In genomic region chr19:56107626-56108351, GRCh38 we compare ENCODE assay signal across 17 cellular contexts. TPM values are rescaled to one million over a fixed set of nuclear protein-coding genes. Genes with fewer than 3 reads are reported as not detected.
DNase-seq lines count a peak whose midpoint lies in the region; ATAC-seq, FAIRE-seq and TF ChIP-seq lines count a peak whose summit lies in the region.
"Had no signal": no experiment of that assay in that cellular context is flagged by ENCODE, and none has a peak within 500 bp of the region (broad histone marks: within the 10 kb centered on the region; RNA-seq: fewer than 3 reads in every experiment).

No MANE protein-coding gene starts in this region.

- 54 to 68% methylated on average over 22 to 25 of the region's 27 CpGs for WGBS in body of pancreas, 2 donors
- 93% methylated on average over 14 of the region's 27 CpGs for whole genome bisulfite sequencing in HepG2 (ENCODE audit: low lambda C conversion rate)

- peaks cover 62 to 87% of the 10 kb centered on the region in 2 donors for H3K4me1 Mint-ChIP-seq in stimulated activated naive B cell treated with anti-CD40 and anti-IgM and Interleukin-4, amounts not matched to agents 10 μg/mL and 1 μg/mL and 100 μg/mL, for 72 hours

- POLR2A ChIA-PET in HepG2 (lab: Yijun Ruan, JAX) = interaction anchor here (1.0 kb wide), 1 partner anchor 63 kb away, joined by 5 read pairs; no protein-coding TSS in a partner anchor

- no peak overlapping the region for H3K4me2 ChIP-seq in HepG2 (ENCODE audit: low read depth, low read length)

- ATAC-seq in body of pancreas (no peak), HepG2 (no peak), upper lobe of right lung (no peak), HG03175 (IDR thresholded peaks at IDR 0.05; ENCODE audit: unreplicated experiment) (no peak)
- ATAC-seq in stimulated activated naive B cell treated with anti-CD40 and anti-IgM and Interleukin-4, amounts not matched to agents 10 μg/mL and 1 μg/mL and 100 μg/mL, for 72 hours (replicated peaks) = no peak
- ATAC-seq: activated CD8-positive, alpha-beta memory T cell treated with anti-CD3 and anti-CD28 coated beads, Interleukin-2, amount 10 ng/mL, durations not matched to agents 7 days and 5 days; WTC11 had no signal

- peaks cover 82% of the 10 kb centered on the region for H3K4me1 ChIP-seq in body of pancreas
- H3K4me1 ChIP-seq in HepG2 (ENCODE audit: insufficient read depth, low read length) = peaks cover 70% of the 10 kb centered on the region
- peaks cover 72% of the 10 kb centered on the region for H3K4me1 ChIP-seq in upper lobe of right lung

- TF ChIP-seq POLR2A in body of pancreas (IDR thresholded peaks at IDR 0.05) (no peak), HepG2 (IDR thresholded peaks at IDR 0.05; ENCODE audit: insufficient read depth in 1 of 2, low read depth in 2 of 2, low read length in 2 of 2) (no peak)

- intact Hi-C loops in body of pancreas (cut with DNase I) (loop anchor here (5.0 kb wide), 1 partner anchor 40 kb away; no protein-coding TSS in a partner anchor), HepG2 (cut with micrococcal nuclease; ENCODE audit: unreplicated experiment) (no loop called here), upper lobe of right lung (cut with DNase I) (no loop called here)

- peaks cover 77% of the 10 kb centered on the region for H4K20me1 ChIP-seq in HepG2 (ENCODE audit: insufficient read depth, low read length)

- no peaks in the 10 kb centered on the region for H3K27me3 Mint-ChIP-seq in stimulated activated naive B cell treated with anti-CD40 and anti-IgM and Interleukin-4, amounts not matched to agents 10 μg/mL and 1 μg/mL and 100 μg/mL, for 72 hours
- H3K27me3 Mint-ChIP-seq: activated CD8-positive, alpha-beta memory T cell treated with anti-CD3 and anti-CD28 coated beads, Interleukin-2, amount 10 ng/mL, durations not matched to agents 7 days and 5 days had no signal

- peaks cover 18 to 31% of the 10 kb centered on the region in 2 donors for H3K36me3 Mint-ChIP-seq in stimulated activated naive B cell treated with anti-CD40 and anti-IgM and Interleukin-4, amounts not matched to agents 10 μg/mL and 1 μg/mL and 100 μg/mL, for 72 hours
- H3K36me3 Mint-ChIP-seq: WTC11 had no signal

- peak overlapping the region; percentile 20 for H3K27ac Mint-ChIP-seq in stimulated activated naive B cell treated with anti-CD40 and anti-IgM and Interleukin-4, amounts not matched to agents 10 μg/mL and 1 μg/mL and 100 μg/mL, for 72 hours
- H3K27ac Mint-ChIP-seq: activated CD8-positive, alpha-beta memory T cell treated with anti-CD3 and anti-CD28 coated beads, Interleukin-2, amount 10 ng/mL, durations not matched to agents 7 days and 5 days had no signal

- H3K79me2 ChIP-seq in HepG2 (ENCODE audit: insufficient read depth, low read length) = peaks cover 83% of the 10 kb centered on the region

- no peak overlapping the region for H2AFZ ChIP-seq in HepG2 (ENCODE audit: low read length)

- H3K36me3 ChIP-seq in H7 (replicated peaks; ENCODE audit: control insufficient read depth, insufficient read depth, low read length) (no peaks in the 10 kb centered on the region; the same call in 1 of the 2 replicates), body of pancreas (replicated peaks in 1 of 2; ENCODE audit: insufficient read depth in 1 of 2, low read depth in 2 of 2) (no peaks in the 10 kb centered on the region), HepG2 (replicated peaks in 1 of 2; ENCODE audit: control insufficient read depth in 1 of 2, insufficient read depth in 2 of 2, low read length in 2 of 2) (peaks cover 9 to 18% of the 10 kb centered on the region in 2 experiments; a peak in 4 of 5 replicates), upper lobe of right lung (no peaks in the 10 kb centered on the region)
- H3K36me3 ChIP-seq: ovary had no signal

- CTCF ChIA-PET in HepG2 (lab: Yijun Ruan, JAX; ENCODE audit: low intra/inter-chr PET ratio, low total read pairs) = no interaction called here

- no peak overlapping the region for H3K4me3 ChIP-seq in H7 (ENCODE audit: insufficient read depth, low read depth, low read length)
- no peak overlapping the region for H3K4me3 ChIP-seq in body of pancreas
- H3K4me3 ChIP-seq in HepG2 (replicated peaks in 1 of 3; ENCODE audit: insufficient read depth in 1 of 3, low read depth in 2 of 3, low read length in 3 of 3) = no peak overlapping the region
- no peak overlapping the region for H3K4me3 ChIP-seq in upper lobe of right lung

- H3K9me3 ChIP-seq in body of pancreas (no peaks in the 10 kb centered on the region), HepG2 (ENCODE audit: low read length) (no peaks in the 10 kb centered on the region), upper lobe of right lung (no peaks in the 10 kb centered on the region)
- H3K9me3 ChIP-seq: ovary had no signal

- no TSS peak for BruUV-seq in HepG2 (replicated peaks; lab: Mats Ljungman, UMichigan)

- TF ChIP-seq CTCF in body of pancreas (IDR thresholded peaks at IDR 0.05) (no peak), HepG2 (CRISPR knock-in tag; IDR thresholded peaks at IDR 0.05) (no peak), upper lobe of right lung (IDR thresholded peaks at IDR 0.05) (no peak)

- H3K27me3 ChIP-seq in H7 (ENCODE audit: control insufficient read depth, insufficient read depth, low read length) (no peaks in the 10 kb centered on the region), body of pancreas (no peaks in the 10 kb centered on the region), HepG2 (ENCODE audit: control insufficient read depth in 1 of 2, insufficient read depth in 2 of 2, low read length in 2 of 2) (no peaks in the 10 kb centered on the region), upper lobe of right lung (no peaks in the 10 kb centered on the region)
- H3K27me3 ChIP-seq: ovary had no signal

- H3K9me3 Mint-ChIP-seq in stimulated activated naive B cell treated with anti-CD40 and anti-IgM and Interleukin-4, amounts not matched to agents 10 μg/mL and 1 μg/mL and 100 μg/mL, for 72 hours = no peaks in the 10 kb centered on the region
- H3K9me3 Mint-ChIP-seq: WTC11 had no signal

- no peak for TF ChIP-seq RAD21 in HepG2 (CRISPR knock-in tag; IDR thresholded peaks at IDR 0.05)

- in situ Hi-C loops in HepG2 (cut with HindIII; ENCODE audit: extremely low pct_ligation_motif_present, low pct_unique_long_range_greater_than_20kb) = no loop called here

- FAIRE-seq in HepG2 (lab: Jason Lieb, UNC) = no peak
- FAIRE-seq: endothelial cell of umbilical vein, HTR-8/SVneo had no signal

- H3K9ac ChIP-seq in HepG2 (ENCODE audit: insufficient read depth, low read depth, low read length) = no peak overlapping the region

- DNase-seq in H7 = peak; percentile 59
- peak in 2 of 4 donors; percentile 32 to 58 for DNase-seq in body of pancreas
- no peak for DNase-seq in HepG2 (ENCODE audit: low spot score)
- DNase-seq in stimulated activated naive B cell treated with anti-CD40 and anti-IgM and Interleukin-4, amounts not matched to agents 10 μg/mL and 1 μg/mL and 100 μg/mL, for 72 hours = no peak
- no peak for DNase-seq in activated gamma-delta T cell (lab: John Stamatoyannopoulos, UW)
- no peak for DNase-seq in upper lobe of right lung
- no peak for DNase-seq in AML-193 (lab: John Stamatoyannopoulos, UW)
- DNase-seq: activated CD8-positive, alpha-beta memory T cell treated with anti-CD3 and anti-CD28 coated beads, Interleukin-2, amount 10 ng/mL, durations not matched to agents 7 days and 5 days; activated naive CD4-positive, alpha-beta T cell treated with anti-CD3 and anti-CD28 coated beads, Interleukin-2, amount 50 U/mL, for 16 hours; central memory CD4-positive, alpha-beta T cell; NCI-H226; ovary; stimulated activated CD4-positive, alpha-beta T cell treated with anti-CD3 and anti-CD28 coated beads, Interleukin-12 subunit alpha, Interleukin-12 subunit beta, amount 100 ng/mL, for 4 hours had no signal

- H3K4me3 Mint-ChIP-seq in stimulated activated naive B cell treated with anti-CD40 and anti-IgM and Interleukin-4, amounts not matched to agents 10 μg/mL and 1 μg/mL and 100 μg/mL, for 72 hours = peak overlapping the region in 1 of 2 donors; percentile 44
- H3K4me3 Mint-ChIP-seq: activated CD8-positive, alpha-beta memory T cell treated with anti-CD3 and anti-CD28 coated beads, Interleukin-2, amount 10 ng/mL, durations not matched to agents 7 days and 5 days had no signal

- H3K27ac ChIP-seq in body of pancreas = peak overlapping the region; percentile 42 to 86 (median 60)
- H3K27ac ChIP-seq in HepG2 (ENCODE audit: extremely low read length, insufficient read depth, low read length) = no peak overlapping the region
- H3K27ac ChIP-seq in upper lobe of right lung = no peak overlapping the region
- H3K27ac ChIP-seq: ovary had no signal

- TF ChIP-seq EP300 in HepG2 (IDR thresholded peaks at IDR 0.05; ENCODE audit: low read depth in 2 of 2, low read length in 2 of 2) (no peak), HepG2 (CRISPR knock-in tag; IDR thresholded peaks at IDR 0.05; ENCODE audit: borderline replicate concordance) (no peak)

RNA-seq across cellular contexts. Expression of gene ZNF787, which starts 13.3 kb away (rescaled TPM):
- 84.2 and 95.4 TPM in 2 replicates for total RNA-seq in H7 (2014; rRNA removed; shearing (Covaris generic))
- 10 to 100 TPM; 12.7 to 21.1 TPM for total RNA-seq in body of pancreas
- 35.6 and 42.8 TPM in 2 replicates for total RNA-seq in HepG2 (2016; rRNA removed; fragmentation: Illumina TruSeq; extraction: Trizol)
- 29.0 and 33.1 TPM in 2 replicates for total RNA-seq in HepG2 (2016; cell fraction: cytosol; rRNA removed; fragmentation: Illumina TruSeq; extraction: Trizol; ENCODE audit: low read depth)
- 34.7 and 46.1 TPM in 2 replicates for total RNA-seq in HepG2 (2016; cell fraction: insoluble cytoplasmic fraction; rRNA removed; fragmentation: Illumina TruSeq; extraction: Trizol)
- total RNA-seq in HepG2 (2016; cell fraction: membrane; rRNA removed; fragmentation: Illumina TruSeq; extraction: Trizol) = 62.2 and 73.5 TPM in 2 replicates
- total RNA-seq in HepG2 (2016; cell fraction: nucleus; rRNA removed; fragmentation: Illumina TruSeq; extraction: Trizol) = 17.6 and 21.2 TPM in 2 replicates
- 15.1 and 23.1 TPM in 2 replicates for polyA plus RNA-seq in HepG2 (2011; rRNA removed)
- polyA plus RNA-seq in HepG2 (2011; cell fraction: cytosol; rRNA removed) = 9.6 and 21.1 TPM in 2 replicates
- 24.0 and 30.1 TPM in 2 replicates for polyA plus RNA-seq in HepG2 (2011; cell fraction: nucleus; rRNA removed)
- 20.1 and 21.2 TPM in 2 replicates for polyA plus RNA-seq in HepG2 (2012)
- 34.6 and 40.9 TPM in 2 replicates for polyA plus RNA-seq in HepG2 (2016; cell fraction: cytosol; fragmentation: Illumina TruSeq; extraction: Trizol; ENCODE audit: low read depth)
- 47.2 and 47.3 TPM in 2 replicates for polyA plus RNA-seq in HepG2 (2016; cell fraction: insoluble cytoplasmic fraction; fragmentation: Illumina TruSeq; extraction: Trizol; ENCODE audit: low read depth)
- 55.5 and 74.3 TPM in 2 replicates for polyA plus RNA-seq in HepG2 (2016; cell fraction: membrane; fragmentation: Illumina TruSeq; extraction: Trizol; ENCODE audit: low read depth)
- 38.1 and 41.9 TPM in 2 replicates for polyA plus RNA-seq in HepG2 (2016; cell fraction: nucleus; fragmentation: Illumina TruSeq; extraction: Trizol; ENCODE audit: insufficient read depth, low read depth)
- 11.1 and 37.8 TPM in 2 replicates for polyA minus RNA-seq in HepG2 (2011; rRNA and poly(A)+ RNA removed; ENCODE audit: low replicate concordance)
- polyA minus RNA-seq in HepG2 (2011; cell fraction: cytosol; rRNA and poly(A)+ RNA removed) = 24.6 and 29.7 TPM in 2 replicates
- polyA minus RNA-seq in HepG2 (2011; cell fraction: nucleus; rRNA and poly(A)+ RNA removed) = 9.8 and 11.8 TPM in 2 replicates
- 40.7 TPM for total RNA-seq in upper lobe of right lung

RNA-seq across cellular contexts. Expression of gene ZNF444, which starts 33.3 kb away (rescaled TPM):
- total RNA-seq in H7 (2014; rRNA removed; shearing (Covaris generic)) = 60.9 and 63.4 TPM in 2 replicates
- total RNA-seq in body of pancreas (10 to 100 TPM; 50.3 to 95.9 TPM), HepG2 (2016; rRNA removed; fragmentation: Illumina TruSeq; extraction: Trizol) (24.4 and 30.3 TPM in 2 replicates), upper lobe of right lung (37.3 TPM)
- 8.7 and 10.7 TPM in 2 replicates for total RNA-seq in HepG2 (2016; cell fraction: cytosol; rRNA removed; fragmentation: Illumina TruSeq; extraction: Trizol; ENCODE audit: low read depth)
- 24.3 and 28.9 TPM in 2 replicates for total RNA-seq in HepG2 (2016; cell fraction: insoluble cytoplasmic fraction; rRNA removed; fragmentation: Illumina TruSeq; extraction: Trizol)
- 18.5 and 19.0 TPM in 2 replicates for total RNA-seq in HepG2 (2016; cell fraction: membrane; rRNA removed; fragmentation: Illumina TruSeq; extraction: Trizol)
- 16.6 and 20.8 TPM in 2 replicates for total RNA-seq in HepG2 (2016; cell fraction: nucleus; rRNA removed; fragmentation: Illumina TruSeq; extraction: Trizol)
- polyA plus RNA-seq in HepG2 (2011; rRNA removed) = 27.4 and 34.2 TPM in 2 replicates
- 26.3 and 39.4 TPM in 2 replicates for polyA plus RNA-seq in HepG2 (2011; cell fraction: cytosol; rRNA removed)
- polyA plus RNA-seq in HepG2 (2011; cell fraction: nucleus; rRNA removed) = 141 and 147 TPM in 2 replicates
- 31.4 and 36.8 TPM in 2 replicates for polyA plus RNA-seq in HepG2 (2012)
- polyA plus RNA-seq in HepG2 (2016; cell fraction: cytosol; fragmentation: Illumina TruSeq; extraction: Trizol; ENCODE audit: low read depth) = 9.9 and 10.2 TPM in 2 replicates
- polyA plus RNA-seq in HepG2 (2016; cell fraction: insoluble cytoplasmic fraction; fragmentation: Illumina TruSeq; extraction: Trizol; ENCODE audit: low read depth) = 35.6 and 37.8 TPM in 2 replicates
- 15.1 and 15.7 TPM in 2 replicates for polyA plus RNA-seq in HepG2 (2016; cell fraction: membrane; fragmentation: Illumina TruSeq; extraction: Trizol; ENCODE audit: low read depth)
- polyA plus RNA-seq in HepG2 (2016; cell fraction: nucleus; fragmentation: Illumina TruSeq; extraction: Trizol; ENCODE audit: insufficient read depth, low read depth) = 59.4 and 67.1 TPM in 2 replicates
- polyA minus RNA-seq in HepG2 (2011; rRNA and poly(A)+ RNA removed; ENCODE audit: low replicate concordance) = 7.0 and 28.3 TPM in 2 replicates
- polyA minus RNA-seq in HepG2 (2011; cell fraction: cytosol; rRNA and poly(A)+ RNA removed) = 15.8 and 20.3 TPM in 2 replicates
- polyA minus RNA-seq in HepG2 (2011; cell fraction: nucleus; rRNA and poly(A)+ RNA removed) = 11.1 and 17.4 TPM in 2 replicates

Comparison
In these comparisons a context has a peak if more than half of its experiments do, and no peak if none do; other contexts are left out.
1. H3K27ac ChIP-seq: peak in body of pancreas (4 of 4); none in HepG2 (single experiment) and upper lobe of right lung (single experiment).